In genomic region chr4:70901984-70902576, GRCh38 we compare ENCODE assay signal across 9 cellular contexts. TPM values are rescaled to one million over a fixed set of nuclear protein-coding genes. Genes with fewer than 3 reads are reported as not detected.
A peak's percentile ranks its signal among the peaks of the same experiment; 100 is the strongest.
DNase-seq lines count a peak whose midpoint lies in the region; ATAC-seq, FAIRE-seq and TF ChIP-seq lines count a peak whose summit lies in the region.
"Had no signal": no experiment of that assay in that cellular context is flagged by ENCODE, and none has a peak within 500 bp of the region (broad histone marks: within the 10 kb centered on the region; RNA-seq: fewer than 3 reads in every experiment).

MOB1B (plus strand) TSS chr4:70902369; CDS start chr4:70902537, 168 bp downstream.

- H3K4me1 ChIP-seq in kidney (ENCODE audit: control insufficient read depth in 1 of 2, insufficient read depth in 1 of 2, low read depth in 1 of 2, low read length in 2 of 2) = peaks cover 0 to 5% of the 10 kb centered on the region in 2 donors

- ATAC-seq in GM18868 (IDR thresholded peaks at IDR 0.05; ENCODE audit: unreplicated experiment) = peak; percentile 93
- peak; percentile 96 for ATAC-seq in HG03108 (IDR thresholded peaks at IDR 0.05; ENCODE audit: unreplicated experiment)
- peak; percentile 93 to 94 for ATAC-seq in activated CD4-positive, CD25-positive, alpha-beta regulatory T cell treated with anti-CD3 and anti-CD28 coated beads, Interleukin-2, amount 50 U/mL, for 24 hours

- no peaks in the 10 kb centered on the region for H3K9me3 ChIP-seq in kidney (ENCODE audit: control insufficient read depth in 1 of 2, low read length in 2 of 2)

- H3K9ac ChIP-seq in kidney (ENCODE audit: low read length in 2 of 2) = peak within 1 kb of the TSS; percentile 92 to 99

- peak; percentile 18 for TF ChIP-seq CTCF in kidney (IDR thresholded peaks at IDR 0.05; ENCODE audit: borderline replicate concordance, extremely low read depth, insufficient read depth)

- no peak for FAIRE-seq in kidney (lab: Jason Lieb, UNC)
- FAIRE-seq: endometrium had no signal

- DNase-seq in AG08396 (ENCODE audit: low spot score) (peak; percentile 93), NCI-H446 (lab: John Stamatoyannopoulos, UW) (peak; percentile 34 to 87), cerebellar cortex (ENCODE audit: low spot score) (peak; percentile 88), kidney (peak; percentile 95)
- DNase-seq in stimulated activated CD4-positive, alpha-beta T cell treated with anti-CD3 and anti-CD28 coated beads, Interleukin-15, amount 100 ng/mL, for 24 hours = peak; percentile 92

- intact Hi-C loops in kidney (cut with DNase I) = no loop called here

- peak within 1 kb of the TSS; percentile 86 to 90 for H3K27ac ChIP-seq in kidney (ENCODE audit: low read depth in 2 of 2, low read length in 2 of 2)

- peaks cover 0 to 3% of the 10 kb centered on the region in 2 donors for H3K36me3 ChIP-seq in kidney (ENCODE audit: control insufficient read depth in 1 of 2, insufficient read depth in 2 of 2, low read length in 2 of 2)

- peak within 1 kb of the TSS; percentile 79 to 95 for H3K4me3 ChIP-seq in kidney (ENCODE audit: low read length in 2 of 2)

RNA-seq across cellular contexts. Expression of gene MOB1B, which starts in this region (rescaled TPM):
- total RNA-seq in kidney = 34.2 TPM
- 13.9 TPM for polyA plus RNA-seq in kidney (ENCODE audit: insufficient read depth, low read depth, low replicate concordance)

Comparison
In these comparisons a context has a peak if more than half of its experiments do, and no peak if none do; other contexts are left out.
1. Peak in every context shown above with its lines: DNase-seq, ATAC-seq, H3K4me3 ChIP-seq and H3K27ac ChIP-seq.